Comparison of ENCODE assay signal across 8 cellular contexts in the genomic region with DNA sequence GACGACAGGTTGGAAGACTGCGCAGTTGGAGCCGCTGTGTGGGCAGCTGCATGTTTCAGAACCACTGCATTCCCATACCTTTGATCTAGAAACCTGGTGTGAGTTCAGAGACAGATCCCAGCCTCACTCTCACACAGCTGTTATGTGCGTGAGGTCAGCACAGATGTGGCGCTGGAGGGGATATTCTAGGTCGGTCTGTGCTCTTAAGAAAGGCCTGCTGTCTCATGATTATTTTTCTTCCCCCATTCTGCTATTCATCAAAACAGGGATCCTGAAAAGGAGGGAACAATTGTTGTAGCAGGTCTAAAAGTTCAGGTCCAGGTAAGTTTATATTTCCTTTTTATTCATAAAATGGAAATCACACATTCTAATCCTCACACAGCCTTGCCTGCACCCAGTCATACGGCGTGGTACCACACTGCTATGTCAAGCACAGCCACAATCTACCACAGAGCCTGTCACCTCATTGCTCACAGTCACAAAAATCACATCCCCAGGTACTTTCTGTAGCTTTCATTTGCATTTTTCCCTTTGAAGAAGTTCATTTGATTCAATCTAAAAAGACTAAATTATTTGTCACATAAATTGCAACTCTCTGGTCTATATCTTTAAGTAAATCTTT. TPM values are rescaled to one million over a fixed set of nuclear protein-coding genes. Genes with fewer than 3 reads are reported as not detected.
DNase-seq lines count a peak whose midpoint lies in the region; ATAC-seq, FAIRE-seq and TF ChIP-seq lines count a peak whose summit lies in the region.

No MANE protein-coding gene starts in this region.

- H3K4me1 Mint-ChIP-seq in activated naive CD8-positive, alpha-beta T cell (ENCODE audit: low read depth): peaks cover 40% of the 10 kb centered on the region

- H3K36me3 ChIP-seq in HCT116 (ENCODE audit: control insufficient read depth in 1 of 2, insufficient read depth in 2 of 2, low read length in 2 of 2) (no peaks in the 10 kb centered on the region), left lung (no peaks in the 10 kb centered on the region), testis (ENCODE audit: low read depth, missing control alignments) (no peaks in the 10 kb centered on the region)

- no peak for TF ChIP-seq EP300 in A549 (IDR thresholded peaks at IDR 0.05)

- H3K79me2 ChIP-seq in HCT116 (ENCODE audit: insufficient read depth, low read length): peaks cover 21% of the 10 kb centered on the region

- intact Hi-C loops in HCT116 (cut with micrococcal nuclease): no loop called here
- intact Hi-C loops in left lung (cut with DNase I): no loop called here
- intact Hi-C loops in testis (cut with DNase I; ENCODE audit: low total_unique reads): no loop called here

- H3K27me3 Mint-ChIP-seq in activated naive CD8-positive, alpha-beta T cell: no peaks in the 10 kb centered on the region

- H3K9me3 Mint-ChIP-seq in activated naive CD8-positive, alpha-beta T cell (ENCODE audit: low read depth): peaks cover 3% of the 10 kb centered on the region

- no peaks in the 10 kb centered on the region for H3K9me2 ChIP-seq in HCT116 (ENCODE audit: insufficient read depth)

- peak overlapping the region; percentile 74 for H3K4me3 ChIP-seq in A549
- no peak overlapping the region for H3K4me3 ChIP-seq in HCT116 (replicated peaks in 1 of 2; ENCODE audit: low read depth in 1 of 2, low read length in 2 of 2)
- H3K4me3 ChIP-seq in left lung: peak overlapping the region; percentile 47 to 69
- H3K4me3 ChIP-seq in testis: peak overlapping the region; percentile 69 to 74

- CTCF ChIA-PET in A549 (lab: Yijun Ruan, JAX): interaction anchor here (0.6 to 2.5 kb wide), 4 partner anchors 7 to 322 kb away, joined by 3 to 15 read pairs (median 4); partner anchors contain the start of gene PSMC4
- CTCF ChIA-PET in HCT116 (lab: Charles Lee): no interaction called here

- POLR2A ChIA-PET in A549 (lab: Yijun Ruan, JAX) (interaction anchor here (1.0 to 2.7 kb wide), 5 partner anchors 19 to 152 kb away, joined by 3 to 24 read pairs (median 5); partner anchors contain the start of genes FBL, PSMC4, ZNF780A and ZNF780B), HCT116 (lab: Charles Lee) (no interaction called here)

- H2AFZ ChIP-seq in HCT116 (ENCODE audit: low read depth, low read length, poor library complexity, severe bottlenecking): no peak overlapping the region

- no TSS peak for BruUV-seq in HCT116 (replicated peaks; lab: Mats Ljungman, UMichigan)

- peak overlapping the region; percentile 89 to 90 for H3K27ac ChIP-seq in A549
- no peak overlapping the region for H3K27ac ChIP-seq in HCT116 (ENCODE audit: low read depth, low read length)
- peak overlapping the region; percentile 82 to 84 for H3K27ac ChIP-seq in left lung
- peak overlapping the region; percentile 66 to 78 for H3K27ac ChIP-seq in testis

- peaks cover 31% of the 10 kb centered on the region for H3K9me3 ChIP-seq in A549
- peaks cover 4 to 6% of the 10 kb centered on the region in 2 experiments; a peak in 3 of 4 replicates for H3K9me3 ChIP-seq in HCT116 (ENCODE audit: control insufficient read depth in 1 of 2, insufficient read depth in 1 of 2, low read depth in 1 of 2, low read length in 2 of 2)
- H3K9me3 ChIP-seq in left lung: peaks cover 0 to 4% of the 10 kb centered on the region in 2 donors
- H3K9me3 ChIP-seq in testis: no peaks in the 10 kb centered on the region

- H4K20me1 ChIP-seq in HCT116 (ENCODE audit: insufficient read depth): no peaks in the 10 kb centered on the region

- no peak overlapping the region for H3K9ac ChIP-seq in HCT116 (ENCODE audit: low read length)

- peaks cover 16% of the 10 kb centered on the region for H3K36me3 Mint-ChIP-seq in activated naive CD8-positive, alpha-beta T cell

- no peak for TF ChIP-seq POLR2A in A549 (IDR thresholded peaks at IDR 0.05; ENCODE audit: low read length)
- no peak for TF ChIP-seq POLR2A in HCT116 (IDR thresholded peaks at IDR 0.05; ENCODE audit: borderline replicate concordance, extremely low read depth, insufficient read depth, insufficient read length)
- TF ChIP-seq POLR2A in testis (IDR thresholded peaks at IDR 0.05): no peak

- RAD21 ChIA-PET in HCT116 (lab: Charles Lee; ENCODE audit: low non-redundant PET in 1 of 2, low total read pairs in 2 of 2, uncharacterized antibody in 2 of 2, unreplicated experiment in 2 of 2): no interaction called here

- peak overlapping the region; percentile 99 for H3K27ac Mint-ChIP-seq in activated naive CD8-positive, alpha-beta T cell

- DNase-seq in A549 (ENCODE audit: low read depth in 1 of 2, low spot score in 1 of 2) (no peak), HCT116 (ENCODE audit: low read depth, low spot score) (no peak), left lung (no peak), testis (peak; percentile 23), NCI-H2107 treated with DMSO at 0.1 percent for 48 hours (lab: John Stamatoyannopoulos, UW; ENCODE audit: unreplicated experiment) (no peak), KG1 (lab: John Stamatoyannopoulos, UW) (no peak)

- no peak for TF ChIP-seq CTCF in A549 (IDR thresholded peaks at IDR 0.05)
- TF ChIP-seq CTCF in HCT116 (IDR thresholded peaks at IDR 0.05 in 2 of 3, conservative IDR thresholded peaks at IDR 0.05 in 1 of 3; ENCODE audit: borderline replicate concordance in 1 of 3, insufficient read depth in 1 of 3, low read depth in 2 of 3, low read length in 2 of 3): no peak
- TF ChIP-seq CTCF in left lung (IDR thresholded peaks at IDR 0.05): no peak
- no peak for TF ChIP-seq CTCF in testis (IDR thresholded peaks at IDR 0.05)

- peak in 1 of 2 experiments; percentile 13; a peak in 3 of 6 replicates for ATAC-seq in A549
- ATAC-seq in HCT116: no peak
- ATAC-seq in left lung: peak; percentile 2
- no peak for ATAC-seq in HG02759 (IDR thresholded peaks at IDR 0.05; ENCODE audit: unreplicated experiment)

- H3K4me2 ChIP-seq in A549 (peak overlapping the region; percentile 73), HCT116 (ENCODE audit: low read length) (peak overlapping the region; percentile 84)

- 94% methylated on average over 8 of the region's 8 CpGs for WGBS in A549 (ENCODE audit: missing lambda C conversion rate)
- 40 to 65% methylated on average over 8 of the region's 8 CpGs for WGBS in testis, 2 donors

- peaks cover 11% of the 10 kb centered on the region; the same call in 2 of the 3 replicates for H3K4me1 ChIP-seq in A549
- peaks cover 0 to 11% of the 10 kb centered on the region in 2 experiments; a peak in 2 of 4 replicates for H3K4me1 ChIP-seq in HCT116 (ENCODE audit: control insufficient read depth in 1 of 2, insufficient read depth in 2 of 2, low read length in 2 of 2)
- H3K4me1 ChIP-seq in left lung: peaks cover 12 to 13% of the 10 kb centered on the region in 2 donors
- H3K4me1 ChIP-seq in testis: peaks cover 4% of the 10 kb centered on the region

- peak overlapping the region; percentile 99 for H3K4me3 Mint-ChIP-seq in activated naive CD8-positive, alpha-beta T cell

- no peak for FAIRE-seq in A549 (lab: Jason Lieb, UNC)

- H3K27me3 ChIP-seq in HCT116 (ENCODE audit: insufficient read depth, low read length) (no peaks in the 10 kb centered on the region), left lung (no peaks in the 10 kb centered on the region), testis (no peaks in the 10 kb centered on the region)

- TF ChIP-seq RAD21 in A549 (conservative IDR thresholded peaks at IDR 0.05 in 1 of 2, IDR thresholded peaks at IDR 0.05 in 1 of 2): no peak
- no peak for TF ChIP-seq RAD21 in HCT116 (IDR thresholded peaks at IDR 0.05; ENCODE audit: low read depth)

TF ChIP-seq in A549, 52 proteins besides CTCF, POLR2A, EP300 and RAD21 (continues in another document):
- TF ChIP-seq JUNB (IDR thresholded peaks at IDR 0.05) (no peak), MYC (IDR thresholded peaks at IDR 0.05; ENCODE audit: borderline replicate concordance, low read length) (no peak)

TF ChIP-seq in HCT116, 20 proteins besides CTCF, POLR2A, EP300 and RAD21:
- TF ChIP-seq EZH2phosphoT487 (IDR thresholded peaks at IDR 0.05; ENCODE audit: borderline replicate concordance) (no peak), YY1 (IDR thresholded peaks at IDR 0.05; ENCODE audit: extremely low read depth, insufficient replicate concordance, low read depth, low read length) (no peak)

RNA-seq across cellular contexts. Expression of gene ZNF546, which starts 0.8 kb away (rescaled TPM):
- polyA plus RNA-seq in A549 (2011; rRNA removed) (6.0 and 6.4 TPM in 2 replicates), A549 (2017; fragmentation: RNase III; extraction: RNeasy Plus Mini Kit Qiagen cat#74134 plus additional on column Dnase treatment) (3.1 to 3.8 TPM (median 3.7 TPM) in 3 replicates), testis (ENCODE audit: insufficient read depth, low read depth, low replicate concordance) (27.6 TPM)
- polyA plus RNA-seq in A549 (2012; cell fraction: cytosol; rRNA removed): 0.78 and 0.95 TPM in 2 replicates
- polyA plus RNA-seq in A549 (2012; cell fraction: nucleus; rRNA removed): 0.93 and 0.97 TPM in 2 replicates
- 8.5 and 13.3 TPM in 2 replicates for polyA minus RNA-seq in A549 (2011; rRNA and poly(A)+ RNA removed)
- total RNA-seq in HCT116 (2021; ENCODE audit: unreplicated experiment) (0.64 TPM), left lung (1 to 10 TPM; 5.1 to 5.4 TPM), testis (10 to 100 TPM; 19.6 to 21.7 TPM)
- polyA plus RNA-seq in HCT116 (2012): 0.04 and 0.17 TPM in 2 replicates

RNA-seq across cellular contexts. Expression of gene PSMC4, which starts 26.7 kb away (rescaled TPM):
- 192 and 208 TPM in 2 replicates for polyA plus RNA-seq in A549 (2011; rRNA removed)
- polyA plus RNA-seq in A549 (2012; cell fraction: cytosol; rRNA removed): 371 and 460 TPM in 2 replicates
- 457 and 591 TPM in 2 replicates for polyA plus RNA-seq in A549 (2012; cell fraction: nucleus; rRNA removed)
- 276 to 295 TPM (median 284 TPM) in 3 replicates for polyA plus RNA-seq in A549 (2017; fragmentation: RNase III; extraction: RNeasy Plus Mini Kit Qiagen cat#74134 plus additional on column Dnase treatment)
- 147 and 219 TPM in 2 replicates for polyA minus RNA-seq in A549 (2011; rRNA and poly(A)+ RNA removed)
- 120 TPM for total RNA-seq in HCT116 (2021; ENCODE audit: unreplicated experiment)
- polyA plus RNA-seq in HCT116 (2012): 136 and 141 TPM in 2 replicates
- 10 to 100 TPM; 59.8 to 94.9 TPM for total RNA-seq in left lung
- 10 to 100 TPM; 73.0 to 77.9 TPM for total RNA-seq in testis
- polyA plus RNA-seq in testis (ENCODE audit: insufficient read depth, low read depth, low replicate concordance): 114 TPM

RNA-seq across cellular contexts. Expression of gene ZNF780B, which starts 58.3 kb away (rescaled TPM):
- polyA plus RNA-seq in A549 (2011; rRNA removed) (10.0 and 15.7 TPM in 2 replicates), A549 (2017; fragmentation: RNase III; extraction: RNeasy Plus Mini Kit Qiagen cat#74134 plus additional on column Dnase treatment) (7.1 to 10.3 TPM (median 8.7 TPM) in 3 replicates), testis (ENCODE audit: insufficient read depth, low read depth, low replicate concordance) (5.0 TPM)
- polyA plus RNA-seq in A549 (2012; cell fraction: cytosol; rRNA removed): 2.7 and 3.7 TPM in 2 replicates
- polyA plus RNA-seq in A549 (2012; cell fraction: nucleus; rRNA removed): 1.8 and 3.1 TPM in 2 replicates
- 21.9 and 27.0 TPM in 2 replicates for polyA minus RNA-seq in A549 (2011; rRNA and poly(A)+ RNA removed)
- total RNA-seq in HCT116 (2021; ENCODE audit: unreplicated experiment) (10.5 TPM), left lung (10 to 100 TPM; 17.0 to 17.8 TPM), testis (10 to 100 TPM; 13.5 to 18.6 TPM)
- 2.2 and 2.4 TPM in 2 replicates for polyA plus RNA-seq in HCT116 (2012)

Comparison
In these comparisons a context has a peak if more than half of its experiments do, and no peak if none do; other contexts are left out.
1. H3K4me3 ChIP-seq: peak in A549 (single experiment), left lung (2 of 2) and testis (2 of 2); none in HCT116 (0 of 2).